In the genomic region with DNA sequence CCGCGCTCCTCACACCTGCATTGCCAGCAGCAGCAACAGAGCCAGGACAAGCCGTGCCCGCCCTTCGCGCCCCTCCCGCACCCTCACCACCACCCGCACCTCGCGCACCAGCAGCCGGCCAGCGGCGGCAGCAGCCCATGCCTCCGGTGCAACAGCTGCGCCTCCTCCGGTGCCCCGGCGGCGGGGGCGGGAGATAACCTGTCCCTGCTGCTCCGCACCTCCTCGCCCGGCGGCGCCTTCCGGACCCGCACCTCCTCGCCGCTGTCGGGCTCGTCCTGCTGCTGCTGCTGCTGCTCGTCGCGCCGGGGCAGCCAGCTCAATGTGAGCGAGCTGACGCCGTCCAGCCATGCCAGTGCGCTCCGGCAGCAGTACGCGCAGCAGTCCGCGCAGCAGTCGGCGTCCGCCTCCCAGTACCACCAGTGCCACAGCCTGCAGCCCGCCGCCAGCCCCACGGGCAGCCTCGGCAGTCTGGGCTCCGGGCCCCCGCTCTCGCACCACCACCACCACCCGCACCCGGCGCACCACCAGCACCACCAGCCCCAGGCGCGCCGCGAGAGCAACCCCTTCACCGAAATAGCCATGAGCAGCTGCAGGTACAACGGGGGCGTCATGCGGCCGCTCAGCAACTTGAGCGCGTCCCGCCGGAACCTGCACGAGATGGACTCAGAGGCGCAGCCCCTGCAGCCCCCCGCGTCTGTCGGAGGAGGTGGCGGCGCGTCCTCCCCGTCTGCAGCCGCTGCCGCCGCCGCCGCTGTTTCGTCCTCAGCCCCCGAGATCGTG, we compare ENCODE assay signal across 8 cellular contexts. TPM values are rescaled to one million over a fixed set of nuclear protein-coding genes. Genes with fewer than 3 reads are reported as not detected.
DNase-seq lines count a peak whose midpoint lies in the region; ATAC-seq lines count a peak whose summit lies in the region.

No MANE protein-coding gene starts in this region.

- CTCF ChIA-PET in activated naive CD4-positive, alpha-beta T cell treated with anti-CD3 and anti-CD28 coated beads, Interleukin-2, amount 10 ng/mL, durations not matched to agents 7 days and 5 days (lab: Charles Lee) = no interaction called here
- CTCF ChIA-PET in activated naive CD4-positive, alpha-beta T cell treated with anti-CD3 and anti-CD28 coated beads for 36 hours (lab: Charles Lee) = no interaction called here

- peaks cover 46% of the 10 kb centered on the region for H3K27me3 Mint-ChIP-seq in activated naive CD4-positive, alpha-beta T cell treated with anti-CD3 and anti-CD28 coated beads, Interleukin-2, amount 10 ng/mL, durations not matched to agents 7 days and 5 days
- peaks cover 61% of the 10 kb centered on the region for H3K27me3 Mint-ChIP-seq in activated naive CD8-positive, alpha-beta T cell treated with anti-CD3 and anti-CD28 coated beads, Interleukin-2, amount 10 ng/mL, durations not matched to agents 7 days and 5 days
- peaks cover 45% of the 10 kb centered on the region for H3K27me3 Mint-ChIP-seq in activated naive CD4-positive, alpha-beta T cell treated with anti-CD3 and anti-CD28 coated beads for 36 hours (ENCODE audit: low read depth)

- POLR2A ChIA-PET in activated naive CD8-positive, alpha-beta T cell treated with anti-CD3 and anti-CD28 coated beads, Interleukin-2, amount 10 ng/mL, durations not matched to agents 7 days and 5 days (lab: Charles Lee) = no interaction called here

- no peak overlapping the region for H3K9ac ChIP-seq in stomach smooth muscle (ENCODE audit: low read length in 2 of 2)

- no peak overlapping the region for H3K27ac Mint-ChIP-seq in activated naive CD4-positive, alpha-beta T cell treated with anti-CD3 and anti-CD28 coated beads, Interleukin-2, amount 10 ng/mL, durations not matched to agents 7 days and 5 days
- no peak overlapping the region for H3K27ac Mint-ChIP-seq in activated naive CD8-positive, alpha-beta T cell treated with anti-CD3 and anti-CD28 coated beads, Interleukin-2, amount 10 ng/mL, durations not matched to agents 7 days and 5 days
- H3K27ac Mint-ChIP-seq in activated naive CD4-positive, alpha-beta T cell treated with anti-CD3 and anti-CD28 coated beads for 36 hours = no peak overlapping the region

- H3K4me1 Mint-ChIP-seq in activated naive CD4-positive, alpha-beta T cell treated with anti-CD3 and anti-CD28 coated beads, Interleukin-2, amount 10 ng/mL, durations not matched to agents 7 days and 5 days = peaks cover 4% of the 10 kb centered on the region
- H3K4me1 Mint-ChIP-seq in activated naive CD8-positive, alpha-beta T cell treated with anti-CD3 and anti-CD28 coated beads, Interleukin-2, amount 10 ng/mL, durations not matched to agents 7 days and 5 days = peaks cover 3% of the 10 kb centered on the region
- peaks cover 8% of the 10 kb centered on the region for H3K4me1 Mint-ChIP-seq in activated naive CD4-positive, alpha-beta T cell treated with anti-CD3 and anti-CD28 coated beads for 36 hours (ENCODE audit: low read depth)

- H3K4me3 ChIP-seq in iPS-18c (ENCODE audit: insufficient read depth, low read depth, low read length) (peak overlapping the region; percentile 93), stomach smooth muscle (ENCODE audit: low read length in 2 of 2) (peak overlapping the region; percentile 72 to 83)

- peaks cover 2 to 25% of the 10 kb centered on the region in 2 donors for H3K27me3 ChIP-seq in stomach smooth muscle (ENCODE audit: control insufficient read depth in 1 of 2, insufficient read depth in 2 of 2, low read length in 2 of 2)

- no peaks in the 10 kb centered on the region for H3K36me3 Mint-ChIP-seq in activated naive CD4-positive, alpha-beta T cell treated with anti-CD3 and anti-CD28 coated beads, Interleukin-2, amount 10 ng/mL, durations not matched to agents 7 days and 5 days
- no peaks in the 10 kb centered on the region for H3K36me3 Mint-ChIP-seq in activated naive CD8-positive, alpha-beta T cell treated with anti-CD3 and anti-CD28 coated beads, Interleukin-2, amount 10 ng/mL, durations not matched to agents 7 days and 5 days
- no peaks in the 10 kb centered on the region for H3K36me3 Mint-ChIP-seq in activated naive CD4-positive, alpha-beta T cell treated with anti-CD3 and anti-CD28 coated beads for 36 hours (ENCODE audit: low read depth)

- DNase-seq in activated naive CD4-positive, alpha-beta T cell treated with anti-CD3 and anti-CD28 coated beads, Interleukin-2, amount 10 ng/mL, durations not matched to agents 7 days and 5 days = no peak
- no peak for DNase-seq in activated naive CD4-positive, alpha-beta T cell treated with anti-CD3 and anti-CD28 coated beads, Interleukin-2, amount 50 U/mL, for 16 hours
- DNase-seq in activated naive CD8-positive, alpha-beta T cell treated with anti-CD3 and anti-CD28 coated beads, Interleukin-2, amount 10 ng/mL, durations not matched to agents 7 days and 5 days = peak; percentile 30
- DNase-seq in OCI-M2 (lab: John Stamatoyannopoulos, UW; ENCODE audit: unreplicated experiment) = no peak
- no peak for DNase-seq in activated naive CD4-positive, alpha-beta T cell treated with anti-CD3 and anti-CD28 coated beads for 36 hours

- intact Hi-C loops in activated naive CD4-positive, alpha-beta T cell treated with anti-CD3 and anti-CD28 coated beads for 36 hours (cut with micrococcal nuclease) = no loop called here

- H3K9me3 ChIP-seq in iPS-18c (ENCODE audit: control insufficient read depth, insufficient read depth, low read length) (no peaks in the 10 kb centered on the region), stomach smooth muscle (ENCODE audit: control insufficient read depth in 2 of 2, low read length in 2 of 2) (no peaks in the 10 kb centered on the region)

- ATAC-seq in HG03066 (IDR thresholded peaks at IDR 0.05; ENCODE audit: low read depth, unreplicated experiment) = peak; percentile 32
- ATAC-seq in activated naive CD8-positive, alpha-beta T cell treated with anti-CD3 and anti-CD28 coated beads, Interleukin-2, amount 10 ng/mL, durations not matched to agents 7 days and 5 days (ENCODE audit: low read depth) = no peak

- no peaks in the 10 kb centered on the region for H3K36me3 ChIP-seq in stomach smooth muscle (ENCODE audit: control insufficient read depth in 2 of 2, insufficient read depth in 2 of 2, low read length in 2 of 2)

- peak overlapping the region; percentile 18 for H3K27ac ChIP-seq in stomach smooth muscle (ENCODE audit: low read length)

- peaks cover 23% of the 10 kb centered on the region for H3K4me1 ChIP-seq in stomach smooth muscle (ENCODE audit: control insufficient read depth, insufficient read depth, low read length)

- H3K4me3 Mint-ChIP-seq in activated naive CD4-positive, alpha-beta T cell treated with anti-CD3 and anti-CD28 coated beads, Interleukin-2, amount 10 ng/mL, durations not matched to agents 7 days and 5 days = peak overlapping the region; percentile 38
- no peak overlapping the region for H3K4me3 Mint-ChIP-seq in activated naive CD8-positive, alpha-beta T cell treated with anti-CD3 and anti-CD28 coated beads, Interleukin-2, amount 10 ng/mL, durations not matched to agents 7 days and 5 days
- no peak overlapping the region for H3K4me3 Mint-ChIP-seq in activated naive CD4-positive, alpha-beta T cell treated with anti-CD3 and anti-CD28 coated beads for 36 hours

- H3K9me3 Mint-ChIP-seq in activated naive CD4-positive, alpha-beta T cell treated with anti-CD3 and anti-CD28 coated beads, Interleukin-2, amount 10 ng/mL, durations not matched to agents 7 days and 5 days = no peaks in the 10 kb centered on the region
- H3K9me3 Mint-ChIP-seq in activated naive CD8-positive, alpha-beta T cell treated with anti-CD3 and anti-CD28 coated beads, Interleukin-2, amount 10 ng/mL, durations not matched to agents 7 days and 5 days = no peaks in the 10 kb centered on the region
- H3K9me3 Mint-ChIP-seq in activated naive CD4-positive, alpha-beta T cell treated with anti-CD3 and anti-CD28 coated beads for 36 hours = no peaks in the 10 kb centered on the region

RNA-seq across cellular contexts. Expression of gene KCNN2, which starts 0.5 kb away (rescaled TPM):
- total RNA-seq in activated naive CD8-positive, alpha-beta T cell treated with anti-CD3 and anti-CD28 coated beads, Interleukin-2, amount 10 ng/mL, durations not matched to agents 7 days and 5 days = not detected
- total RNA-seq in activated naive CD4-positive, alpha-beta T cell treated with anti-CD3 and anti-CD28 coated beads for 36 hours = not detected
